8 cellular contexts compared by ENCODE assay signal in genomic region chr11:57131080-57131790, GRCh38. TPM values are rescaled to one million over a fixed set of nuclear protein-coding genes. Genes with fewer than 3 reads are reported as not detected.
A peak's percentile ranks its signal among the peaks of the same experiment; 100 is the strongest.
DNase-seq lines count a peak whose midpoint lies in the region; ATAC-seq, FAIRE-seq and TF ChIP-seq lines count a peak whose summit lies in the region.

No MANE protein-coding gene starts in this region.

- H4K20me1 ChIP-seq in HepG2 (ENCODE audit: insufficient read depth, low read length), result no peaks in the 10 kb centered on the region

- FAIRE-seq in HepG2 (lab: Jason Lieb, UNC) (no peak), GM12892 (lab: Jason Lieb, UNC) (no peak)

- H3K36me3 ChIP-seq in HepG2 (replicated peaks in 1 of 2; ENCODE audit: control insufficient read depth in 1 of 2, insufficient read depth in 2 of 2, low read length in 2 of 2), result no peaks in the 10 kb centered on the region

- H3K4me2 ChIP-seq in HepG2 (ENCODE audit: low read depth, low read length), result no peak overlapping the region

- H3K27ac Mint-ChIP-seq in brain, result peak overlapping the region in 2 of 5 experiments; percentile 32 to 45

- no peaks in the 10 kb centered on the region; a peak in 1 of 5 replicates for H3K27me3 ChIP-seq in HepG2 (ENCODE audit: control insufficient read depth in 1 of 2, insufficient read depth in 2 of 2, low read length in 2 of 2)

- no peaks in the 10 kb centered on the region for H3K36me3 Mint-ChIP-seq in brain

- no peak overlapping the region for H3K4me3 Mint-ChIP-seq in brain

- H3K4me3 ChIP-seq in AG10803 (ENCODE audit: low read length) (no peak overlapping the region), HepG2 (replicated peaks in 1 of 3; ENCODE audit: insufficient read depth in 1 of 3, low read depth in 2 of 3, low read length in 3 of 3) (no peak overlapping the region)

- TF ChIP-seq RAD21 in HepG2 (CRISPR knock-in tag; IDR thresholded peaks at IDR 0.05), result no peak; the same call in 1 of the 2 replicates

- WGBS in HepG2 (ENCODE audit: low lambda C conversion rate), result 1% methylated on average over 8 of the region's 8 CpGs

- in situ Hi-C loops in HepG2 (cut with HindIII; ENCODE audit: extremely low pct_ligation_motif_present, low pct_unique_long_range_greater_than_20kb), result no loop called here

- intact Hi-C loops in HepG2 (cut with micrococcal nuclease; ENCODE audit: unreplicated experiment), result loop anchor here (1.0 to 10.0 kb wide), 2 partner anchors 118 to 214 kb away; no protein-coding TSS in a partner anchor

- H3K27ac ChIP-seq in HepG2 (ENCODE audit: extremely low read length, insufficient read depth, low read length), result no peak overlapping the region

- H3K27me3 Mint-ChIP-seq in brain, result peaks cover 5% of the 10 kb centered on the region

- H3K9ac ChIP-seq in HepG2 (ENCODE audit: insufficient read depth, low read depth, low read length), result no peak overlapping the region

- H3K9me3 ChIP-seq in HepG2 (ENCODE audit: low read length), result no peaks in the 10 kb centered on the region

- no TSS peak for BruUV-seq in HepG2 (replicated peaks; lab: Mats Ljungman, UMichigan)

- no peaks in the 10 kb centered on the region for H3K9me3 Mint-ChIP-seq in brain

- CTCF ChIA-PET in HepG2 (lab: Yijun Ruan, JAX; ENCODE audit: low intra/inter-chr PET ratio, low total read pairs), result interaction anchor here (2.4 kb wide), 1 partner anchor 119 kb away, joined by 21 read pairs; no protein-coding TSS in a partner anchor

- TF ChIP-seq POLR2A in HepG2 (IDR thresholded peaks at IDR 0.05; ENCODE audit: insufficient read depth in 1 of 2, low read depth in 2 of 2, low read length in 2 of 2) (no peak), GM12892 (IDR thresholded peaks at IDR 0.05; ENCODE audit: low read depth, low read length) (no peak)

- TF ChIP-seq EP300 in HepG2 (IDR thresholded peaks at IDR 0.05; ENCODE audit: low read depth in 2 of 2, low read length in 2 of 2) (no peak), HepG2 (CRISPR knock-in tag; IDR thresholded peaks at IDR 0.05; ENCODE audit: borderline replicate concordance) (no peak)

- POLR2A ChIA-PET in HepG2 (lab: Yijun Ruan, JAX), result no interaction called here

- no peak overlapping the region for H2AFZ ChIP-seq in HepG2 (ENCODE audit: low read length)

- ATAC-seq in HepG2, result peak; percentile 96

- no peaks in the 10 kb centered on the region for H3K79me2 ChIP-seq in HepG2 (ENCODE audit: insufficient read depth, low read length)

- TF ChIP-seq CTCF in AG10803 (conservative IDR thresholded peaks at IDR 0.05; ENCODE audit: low read length), result peak; percentile 67
- TF ChIP-seq CTCF in brain (conservative IDR thresholded peaks at IDR 0.05), result peak; percentile 87 to 91
- peak; percentile 80 for TF ChIP-seq CTCF in HepG2 (CRISPR knock-in tag; IDR thresholded peaks at IDR 0.05)

- DNase-seq in AG10803 (ENCODE audit: low read depth), result peak; percentile 8
- peak; percentile 62 for DNase-seq in HuH-7.5 (ENCODE audit: low spot score)
- peak; percentile 5 for DNase-seq in HepG2 (ENCODE audit: low spot score)
- no peak for DNase-seq in activated CD4-positive, CD25-positive, alpha-beta regulatory T cell treated with anti-CD3 and anti-CD28 coated beads, Interleukin-2, amount 50 U/mL, for 72 hours
- DNase-seq in GM12892 (ENCODE audit: insufficient read length), result no peak
- no peak for DNase-seq in NCI-H2029 treated with DMSO at 0.1 percent for 48 hours (lab: John Stamatoyannopoulos, UW)
- no peak for DNase-seq in NK-92 (lab: John Stamatoyannopoulos, UW; ENCODE audit: unreplicated experiment)

- no peaks in the 10 kb centered on the region for H3K4me1 ChIP-seq in HepG2 (ENCODE audit: insufficient read depth, low read length)

- H3K4me1 Mint-ChIP-seq in brain, result peaks cover 13% of the 10 kb centered on the region

TF ChIP-seq in HepG2, 621 proteins besides CTCF, POLR2A, EP300 and RAD21:
- peak; percentile 70; the same call in 1 of the 2 replicates for TF ChIP-seq SMC3 (IDR thresholded peaks at IDR 0.05; ENCODE audit: low read length)
- no peak for TF ChIP-seq ATF6 (CRISPR knock-in tag; conservative IDR thresholded peaks at IDR 0.05)
- peak; percentile 83 for TF ChIP-seq STAG1 (CRISPR knock-in tag; IDR thresholded peaks at IDR 0.05)
- TF ChIP-seq ZHX1 (CRISPR knock-in tag; IDR thresholded peaks at IDR 0.05; ENCODE audit: low read depth), result no peak
TF ChIP-seq in HepG2: peak in this region for 2.

RNA-seq across cellular contexts. Expression of gene LRRC55, which starts 50.5 kb away (rescaled TPM):
- 0.97 TPM for polyA plus RNA-seq in brain (ENCODE audit: insufficient read depth, low read depth, low replicate concordance)
- total RNA-seq in HepG2 (2016; rRNA removed; fragmentation: Illumina TruSeq; extraction: Trizol), result not detected in 2 replicates
- not detected in 2 replicates for total RNA-seq in HepG2 (2016; cell fraction: cytosol; rRNA removed; fragmentation: Illumina TruSeq; extraction: Trizol; ENCODE audit: low read depth)
- total RNA-seq in HepG2 (2016; cell fraction: insoluble cytoplasmic fraction; rRNA removed; fragmentation: Illumina TruSeq; extraction: Trizol), result not detected in 2 replicates
- not detected in 2 replicates for total RNA-seq in HepG2 (2016; cell fraction: membrane; rRNA removed; fragmentation: Illumina TruSeq; extraction: Trizol)
- not detected in 2 replicates for total RNA-seq in HepG2 (2016; cell fraction: nucleus; rRNA removed; fragmentation: Illumina TruSeq; extraction: Trizol)
- polyA plus RNA-seq in HepG2 (2011; rRNA removed), result not detected in 2 replicates
- polyA plus RNA-seq in HepG2 (2011; cell fraction: cytosol; rRNA removed), result not detected in 2 replicates
- polyA plus RNA-seq in HepG2 (2011; cell fraction: nucleus; rRNA removed), result not detected in 2 replicates
- not detected in 2 replicates for polyA plus RNA-seq in HepG2 (2012)
- not detected in 2 replicates for polyA plus RNA-seq in HepG2 (2016; cell fraction: cytosol; fragmentation: Illumina TruSeq; extraction: Trizol; ENCODE audit: low read depth)
- polyA plus RNA-seq in HepG2 (2016; cell fraction: insoluble cytoplasmic fraction; fragmentation: Illumina TruSeq; extraction: Trizol; ENCODE audit: low read depth), result not detected in 2 replicates
- not detected in 2 replicates for polyA plus RNA-seq in HepG2 (2016; cell fraction: membrane; fragmentation: Illumina TruSeq; extraction: Trizol; ENCODE audit: low read depth)
- polyA plus RNA-seq in HepG2 (2016; cell fraction: nucleus; fragmentation: Illumina TruSeq; extraction: Trizol; ENCODE audit: insufficient read depth, low read depth), result not detected in 2 replicates
- polyA minus RNA-seq in HepG2 (2011; rRNA and poly(A)+ RNA removed; ENCODE audit: low replicate concordance), result not detected in 2 replicates
- polyA minus RNA-seq in HepG2 (2011; cell fraction: cytosol; rRNA and poly(A)+ RNA removed), result not detected in 2 replicates
- not detected in 2 replicates for polyA minus RNA-seq in HepG2 (2011; cell fraction: nucleus; rRNA and poly(A)+ RNA removed)
- polyA plus RNA-seq in GM12892 (2012; ENCODE audit: missing spikeins), result not detected

Comparison
In these comparisons a context has a peak if more than half of its experiments do, and no peak if none do; other contexts are left out.
1. DNase-seq: peak in AG10803 (single experiment), HuH-7.5 (single experiment) and HepG2 (single experiment); none in activated CD4-positive, CD25-positive, alpha-beta regulatory T cell treated with anti-CD3 and anti-CD28 coated beads, Interleukin-2, amount 50 U/mL, for 72 hours (single experiment), GM12892 (single experiment), NCI-H2029 treated with DMSO at 0.1 percent for 48 hours (single experiment) and NK-92 (single experiment).
2. Peak in every context shown above with its lines, with median percentiles within 50 percentile points of each other: CTCF ChIP-seq.